Comparison of ENCODE assay signal across 21 cellular contexts in genomic region chr4:174503079-174503724, GRCh38. TPM values are rescaled to one million over a fixed set of nuclear protein-coding genes. Genes with fewer than 3 reads are reported as not detected.
DNase-seq lines count a peak whose midpoint lies in the region; ATAC-seq and TF ChIP-seq lines count a peak whose summit lies in the region.
"Had no signal": no experiment of that assay in that cellular context is flagged by ENCODE, and none has a peak within 500 bp of the region (broad histone marks: within the 10 kb centered on the region; RNA-seq: fewer than 3 reads in every experiment).

No MANE protein-coding gene starts in this region.

- no peaks in the 10 kb centered on the region for H3K27me3 ChIP-seq in MG63
- no peaks in the 10 kb centered on the region for H3K27me3 ChIP-seq in esophagus muscularis mucosa
- H3K27me3 ChIP-seq in Karpas-422 (ENCODE audit: low read length), result no peaks in the 10 kb centered on the region

- H3K9me2 ChIP-seq in Karpas-422 (replicated peaks; ENCODE audit: insufficient read depth, low read length), result no peaks in the 10 kb centered on the region

- no peaks in the 10 kb centered on the region for H3K79me2 ChIP-seq in Karpas-422 (ENCODE audit: low read length)

- H3K4me1 ChIP-seq in mucosa of descending colon (ENCODE audit: low read depth) (peaks cover 8% of the 10 kb centered on the region), esophagus muscularis mucosa (peaks cover 0 to 10% (median 0%) of the 10 kb centered on the region in 4 donors), Karpas-422 (ENCODE audit: low read length) (no peaks in the 10 kb centered on the region)

- intact Hi-C loops in mucosa of descending colon (cut with DNase I, micrococcal nuclease), result no loop called here
- intact Hi-C loops in esophagus muscularis mucosa (cut with DNase I), result no loop called here

- ATAC-seq in mucosa of descending colon, result peak; percentile 90
- ATAC-seq: CD8-positive, alpha-beta T cell had no signal

- no peak overlapping the region for H3K9ac ChIP-seq in Karpas-422 (ENCODE audit: low read length)
- H3K9ac ChIP-seq: KMS-11 had no signal

- H4K20me1 ChIP-seq in Karpas-422 (ENCODE audit: insufficient read depth, low read depth, low read length), result no peaks in the 10 kb centered on the region

- no peaks in the 10 kb centered on the region for H3K9me3 ChIP-seq in MG63
- H3K9me3 ChIP-seq in mucosa of descending colon, result no peaks in the 10 kb centered on the region
- no peaks in the 10 kb centered on the region for H3K9me3 ChIP-seq in esophagus muscularis mucosa
- no peaks in the 10 kb centered on the region for H3K9me3 ChIP-seq in Karpas-422 (ENCODE audit: low read length)

- no peaks in the 10 kb centered on the region for H3K36me3 ChIP-seq in MG63
- H3K36me3 ChIP-seq in mucosa of descending colon (ENCODE audit: low read depth), result no peaks in the 10 kb centered on the region
- peaks cover 0 to 29% (median 2%) of the 10 kb centered on the region in 4 donors for H3K36me3 ChIP-seq in esophagus muscularis mucosa
- no peaks in the 10 kb centered on the region for H3K36me3 ChIP-seq in Karpas-422 (ENCODE audit: insufficient read depth, low read length)

- H3K27ac ChIP-seq in epithelial cell of prostate (peak overlapping the region; percentile 79), esophagus muscularis mucosa (replicated peaks in 1 of 4) (no peak overlapping the region), Karpas-422 (ENCODE audit: low read length) (no peak overlapping the region)
- H3K27ac ChIP-seq: KMS-11 had no signal

- H3K4me2 ChIP-seq in Karpas-422 (ENCODE audit: low read depth, low read length, poor library complexity, severe bottlenecking), result no peak overlapping the region
- H3K4me2 ChIP-seq: KMS-11 had no signal

- TF ChIP-seq CTCF in mucosa of descending colon (IDR thresholded peaks at IDR 0.05), result no peak
- TF ChIP-seq CTCF in esophagus muscularis mucosa (IDR thresholded peaks at IDR 0.05), result no peak

- 84% methylated on average over 3 of the region's 3 CpGs for WGBS in esophagus muscularis mucosa

- H3K4me3 ChIP-seq in MG63, result no peak overlapping the region
- H3K4me3 ChIP-seq in mucosa of descending colon, result no peak overlapping the region
- no peak overlapping the region for H3K4me3 ChIP-seq in esophagus muscularis mucosa
- H3K4me3 ChIP-seq in Karpas-422 (ENCODE audit: low read length), result no peak overlapping the region

- no peak for TF ChIP-seq EP300 in esophagus muscularis mucosa (IDR thresholded peaks at IDR 0.05)

- DNase-seq in AG08396 (ENCODE audit: low spot score) (peak; percentile 11), MG63 (peak; percentile 61), epithelial cell of prostate (ENCODE audit: low read depth, low spot score) (no peak), mucosa of descending colon (peak in 1 of 3 donors; percentile 74), CD1c-positive myeloid dendritic cell (ENCODE audit: extremely low spot score) (no peak), H4 (ENCODE audit: low spot score) (no peak), esophagus muscularis mucosa (ENCODE audit: extremely low spot score) (no peak), Karpas-422 (no peak)
- DNase-seq: activated CD4-positive, alpha-beta T cell treated with anti-CD3 and anti-CD28 coated beads, Interleukin-2, amount 50 U/mL, for 1 hour; activated CD8-positive, alpha-beta memory T cell treated with anti-CD3 and anti-CD28 coated beads, Interleukin-2, amount 50 U/mL, for 48 hours; activated effector memory CD4-positive, alpha-beta T cell treated with anti-CD3 and anti-CD28 coated beads, Interleukin-2, amount 50 U/mL, for 16 hours; CD8-positive, alpha-beta T cell; HFFc6; hypothalamus; mesenchymal stem cell; NCI-H1417; NCI-H526 treated with DMSO at 0.1 percent for 48 hours; SIG-M5; T-helper 1 cell had no signal

- TF ChIP-seq POLR2A in esophagus muscularis mucosa (IDR thresholded peaks at IDR 0.05; ENCODE audit: low read depth), result no peak

- no peak overlapping the region for H2AFZ ChIP-seq in Karpas-422 (ENCODE audit: low read length)

RNA-seq across cellular contexts. Expression of gene HPGD, which starts 19.1 kb away (rescaled TPM):
- not detected in 2 replicates for total RNA-seq in MG63 (2014; rRNA removed; shearing (Covaris generic); ENCODE audit: low replicate concordance)
- total RNA-seq in mucosa of descending colon (100 to 1,000 TPM; 177 to 256 (median 237) TPM), esophagus muscularis mucosa (10 to 100 TPM; 20.0 to 63.3 (median 43.2) TPM)
- 0.89 TPM in 1 of 2 replicates, not detected in the other for total RNA-seq in H4 (2014; rRNA removed; shearing (Covaris generic))
- total RNA-seq in Karpas-422 (2014; rRNA removed; shearing (Covaris generic); ENCODE audit: low replicate concordance), result not detected in 2 replicates
- total RNA-seq: HFFc6, neural crest cell had no signal

Comparison
In these comparisons a context has a peak if more than half of its experiments do, and no peak if none do; other contexts are left out.
1. DNase-seq: peak in AG08396 (single experiment) and MG63 (single experiment); none in epithelial cell of prostate (single experiment), CD1c-positive myeloid dendritic cell (single experiment), H4 (single experiment), esophagus muscularis mucosa (single experiment) and Karpas-422 (single experiment).
2. RNA of gene HPGD, which starts 19.1 kb away (total RNA-seq): 177 to 256 TPM in mucosa of descending colon and 20.0 to 63.3 TPM in esophagus muscularis mucosa; 0.89 TPM in H4, not detected in MG63 and not detected in Karpas-422; every median in the first group is over 10 times any median in the second.